In genomic region chr15:66293085-66293418, GRCh38 we compare ENCODE assay signal across 8 cellular contexts. TPM values are rescaled to one million over a fixed set of nuclear protein-coding genes. Genes with fewer than 3 reads are reported as not detected.
A peak's percentile ranks its signal among the peaks of the same experiment; 100 is the strongest.
DNase-seq lines count a peak whose midpoint lies in the region; ATAC-seq and TF ChIP-seq lines count a peak whose summit lies in the region.

No MANE protein-coding gene starts in this region.

- H3K4me3 ChIP-seq in AG04450 (ENCODE audit: low read depth, low read length) = peak overlapping the region; percentile 63

- H3K9me3 ChIP-seq in AG04450 (ENCODE audit: control insufficient read depth, insufficient read depth, low read length) = no peaks in the 10 kb centered on the region

- POLR2A ChIA-PET in AG04450 (lab: Yijun Ruan, JAX) = no interaction called here

- no peak for TF ChIP-seq CTCF in AG04450 (IDR thresholded peaks at IDR 0.05; ENCODE audit: low read depth, low read length)

- no peak overlapping the region for H3K27ac ChIP-seq in AG04450 (ENCODE audit: low read depth, low read length)
- H3K27ac ChIP-seq in caudate nucleus (ENCODE audit: low read depth, low read length) = peak overlapping the region; percentile 73

- no peak for DNase-seq in AG04450 (ENCODE audit: low read depth, low spot score)
- peak; percentile 34 for DNase-seq in HS-27A (ENCODE audit: low read depth)
- DNase-seq in caudate nucleus (lab: John Stamatoyannopoulos, UW) = peak in 5 of 61 donors; percentile 23 to 50 (median 43)
- DNase-seq in midbrain (lab: John Stamatoyannopoulos, UW) = peak; percentile 50
- no peak for DNase-seq in NCI-H2029 (lab: John Stamatoyannopoulos, UW)
- DNase-seq in NCI-H187 (lab: John Stamatoyannopoulos, UW) = no peak

- no peaks in the 10 kb centered on the region for H3K27me3 ChIP-seq in AG04450 (ENCODE audit: control insufficient read depth, insufficient read depth, low read length)

- CTCF ChIA-PET in AG04450 (lab: Charles Lee) = no interaction called here

- no peak for ATAC-seq in HG02885 (IDR thresholded peaks at IDR 0.05; ENCODE audit: poor library complexity, unreplicated experiment)
- no peak for ATAC-seq in GM19452 (IDR thresholded peaks at IDR 0.05; ENCODE audit: unreplicated experiment)

RNA-seq across cellular contexts. Expression of gene DIS3L, which starts 0.3 kb away (rescaled TPM):
- 8.7 and 12.1 TPM in 2 replicates for polyA plus RNA-seq in AG04450 (2011; rRNA removed)
- polyA minus RNA-seq in AG04450 (2011; rRNA and poly(A)+ RNA removed) = 13.0 and 23.7 TPM in 2 replicates

RNA-seq across cellular contexts. Expression of gene MEGF11, which starts 39.5 kb away (rescaled TPM):
- polyA plus RNA-seq in AG04450 (2011; rRNA removed) = not detected in 2 replicates
- not detected in 2 replicates for polyA minus RNA-seq in AG04450 (2011; rRNA and poly(A)+ RNA removed)

Comparison
In these comparisons a context has a peak if more than half of its experiments do, and no peak if none do; other contexts are left out.
1. DNase-seq: peak in HS-27A (single experiment) and midbrain (single experiment); none in AG04450 (single experiment), NCI-H2029 (single experiment) and NCI-H187 (0 of 2).